ENCODE assay signal across 24 cellular contexts in genomic region chr19:11905928-11906327, GRCh38.
"Had no signal": no experiment of that assay in that cellular context is flagged by ENCODE, and none has a peak within 500 bp of the region (broad histone marks: within the 10 kb centered on the region; RNA-seq: fewer than 3 reads in every experiment).

No MANE protein-coding gene starts in this region.

- H3K36me3 ChIP-seq: neutrophil had no signal

- DNase-seq: activated CD4-positive, alpha-beta T cell treated with anti-CD3 and anti-CD28 coated beads for 48 hours; activated CD8-positive, alpha-beta memory T cell treated with anti-CD3 and anti-CD28 coated beads, Interleukin-2, amount 50 U/mL, for 4 hours; activated CD8-positive, alpha-beta T cell treated with anti-CD3 and anti-CD28 coated beads, Interleukin-2, amount 10 ng/mL, durations not matched to agents 7 days and 5 days; activated naive CD8-positive, alpha-beta T cell treated with anti-CD3 and anti-CD28 coated beads for 36 hours; activated T-cell treated with anti-CD3 and anti-CD28 coated beads, Interleukin-2, amount 50 U/mL, for 72 hours; central memory CD4-positive, alpha-beta T cell; colonic mucosa; effector CD4-positive, alpha-beta T cell; esophagus squamous epithelium; hippocampal formation; immature natural killer cell; left cardiac atrium; lower lobe of right lung; midbrain; naive thymus-derived CD8-positive, alpha-beta T cell; small intestine; stimulated activated naive CD8-positive, alpha-beta T cell treated with anti-CD3 and anti-CD28 coated beads, Interleukin-15, amount 100 ng/mL, for 72 hours; T-helper 17 cell; testis had no signal

- H2AFZ ChIP-seq: parathyroid adenoma had no signal

- H3K4me1 ChIP-seq: colonic mucosa, esophagus squamous epithelium, lower lobe of right lung, right atrium auricular region, testis had no signal

- H3K27me3 ChIP-seq: colonic mucosa, esophagus squamous epithelium, neutrophil, right atrium auricular region, testis had no signal

- ATAC-seq: activated CD8-positive, alpha-beta T cell treated with anti-CD3 and anti-CD28 coated beads, Interleukin-2, amount 10 ng/mL, durations not matched to agents 7 days and 5 days; activated T-cell treated with anti-CD3 and anti-CD28 coated beads, Interleukin-2, amount 50 U/mL, for 72 hours; left cardiac atrium; lower lobe of right lung; naive thymus-derived CD8-positive, alpha-beta T cell; stimulated activated naive CD8-positive, alpha-beta T cell treated with anti-CD3 and anti-CD28 coated beads, Interleukin-15, amount 100 ng/mL, for 72 hours; T-helper 17 cell had no signal

- H3K27ac ChIP-seq: colonic mucosa, esophagus squamous epithelium, lower lobe of right lung, neutrophil, parathyroid adenoma, right atrium auricular region, testis had no signal

- H3K9me3 ChIP-seq: testis had no signal

- H3K27ac Mint-ChIP-seq: activated CD8-positive, alpha-beta T cell treated with anti-CD3 and anti-CD28 coated beads, Interleukin-2, amount 10 ng/mL, durations not matched to agents 7 days and 5 days; activated naive CD8-positive, alpha-beta T cell treated with anti-CD3 and anti-CD28 coated beads for 36 hours; activated T-cell treated with anti-CD3 and anti-CD28 coated beads, Interleukin-2, amount 50 U/mL, for 72 hours; brain; immature natural killer cell; stimulated activated naive CD8-positive, alpha-beta T cell treated with anti-CD3 and anti-CD28 coated beads, Interleukin-15, amount 100 ng/mL, for 72 hours; T-helper 17 cell had no signal

- H3K4me3 Mint-ChIP-seq: activated CD8-positive, alpha-beta T cell treated with anti-CD3 and anti-CD28 coated beads, Interleukin-2, amount 10 ng/mL, durations not matched to agents 7 days and 5 days; activated naive CD8-positive, alpha-beta T cell treated with anti-CD3 and anti-CD28 coated beads for 36 hours; activated T-cell treated with anti-CD3 and anti-CD28 coated beads, Interleukin-2, amount 50 U/mL, for 72 hours; brain; immature natural killer cell; stimulated activated naive CD8-positive, alpha-beta T cell treated with anti-CD3 and anti-CD28 coated beads, Interleukin-15, amount 100 ng/mL, for 72 hours; T-helper 17 cell had no signal

- H3K4me1 Mint-ChIP-seq: activated naive CD8-positive, alpha-beta T cell treated with anti-CD3 and anti-CD28 coated beads for 36 hours; brain; immature natural killer cell; naive thymus-derived CD8-positive, alpha-beta T cell; stimulated activated naive CD8-positive, alpha-beta T cell treated with anti-CD3 and anti-CD28 coated beads, Interleukin-15, amount 100 ng/mL, for 72 hours; T-helper 17 cell had no signal

- FAIRE-seq: endothelial cell of umbilical vein, small intestine had no signal

- H3K27me3 Mint-ChIP-seq: activated naive CD8-positive, alpha-beta T cell treated with anti-CD3 and anti-CD28 coated beads for 36 hours; brain; naive thymus-derived CD8-positive, alpha-beta T cell; stimulated activated naive CD8-positive, alpha-beta T cell treated with anti-CD3 and anti-CD28 coated beads, Interleukin-15, amount 100 ng/mL, for 72 hours; T-helper 17 cell had no signal

- H3K4me3 ChIP-seq: colonic mucosa, esophagus squamous epithelium, lower lobe of right lung, right atrium auricular region, testis had no signal

- H3K9ac ChIP-seq: parathyroid adenoma had no signal
